In genomic region chr3:172591876-172592771, GRCh38 we compare ENCODE assay signal across 8 cellular contexts.
DNase-seq lines count a peak whose midpoint lies in the region; ATAC-seq, FAIRE-seq and TF ChIP-seq lines count a peak whose summit lies in the region.

No MANE protein-coding gene starts in this region.

- peak overlapping the region; percentile 95 for H3K27ac Mint-ChIP-seq in T-helper 17 cell
- H3K27ac Mint-ChIP-seq in activated naive CD8-positive, alpha-beta T cell treated with anti-CD3 and anti-CD28 coated beads, Interleukin-2, amount 50 U/mL, for 24 hours: peak overlapping the region; percentile 95

- H3K27me3 Mint-ChIP-seq in T-helper 17 cell: no peaks in the 10 kb centered on the region
- H3K27me3 Mint-ChIP-seq in activated naive CD8-positive, alpha-beta T cell treated with anti-CD3 and anti-CD28 coated beads, Interleukin-2, amount 50 U/mL, for 24 hours: peaks cover 6% of the 10 kb centered on the region

- H3K9ac ChIP-seq in kidney (ENCODE audit: low read length in 2 of 2): no peak overlapping the region

- H3K9me3 ChIP-seq in T-helper 17 cell (ENCODE audit: control insufficient read depth, low read length, poor library complexity, severe bottlenecking): no peaks in the 10 kb centered on the region
- H3K9me3 ChIP-seq in vagina: no peaks in the 10 kb centered on the region
- H3K9me3 ChIP-seq in kidney (ENCODE audit: control insufficient read depth in 1 of 2, low read length in 2 of 2): peaks cover 0 to 3% of the 10 kb centered on the region in 2 donors

- H3K27ac ChIP-seq in vagina (no peak overlapping the region), kidney (ENCODE audit: low read depth in 2 of 2, low read length in 2 of 2) (no peak overlapping the region)

- no peaks in the 10 kb centered on the region for H3K36me3 Mint-ChIP-seq in T-helper 17 cell (ENCODE audit: low read depth)
- H3K36me3 Mint-ChIP-seq in activated naive CD8-positive, alpha-beta T cell treated with anti-CD3 and anti-CD28 coated beads, Interleukin-2, amount 50 U/mL, for 24 hours (ENCODE audit: low read depth): peaks cover 25% of the 10 kb centered on the region

- H3K4me1 Mint-ChIP-seq in T-helper 17 cell: peaks cover 45% of the 10 kb centered on the region
- peaks cover 77% of the 10 kb centered on the region for H3K4me1 Mint-ChIP-seq in activated naive CD8-positive, alpha-beta T cell treated with anti-CD3 and anti-CD28 coated beads, Interleukin-2, amount 50 U/mL, for 24 hours

- H3K36me3 ChIP-seq in vagina: no peaks in the 10 kb centered on the region
- no peaks in the 10 kb centered on the region for H3K36me3 ChIP-seq in kidney (ENCODE audit: control insufficient read depth in 1 of 2, insufficient read depth in 2 of 2, low read length in 2 of 2)

- DNase-seq in T-helper 17 cell (peak; percentile 50 to 71 (median 69)), NCI-H128 (lab: John Stamatoyannopoulos, UW; ENCODE audit: unreplicated experiment) (no peak), vagina (ENCODE audit: extremely low spot score in 2 of 2) (no peak), kidney (no peak)
- peak; percentile 87 for DNase-seq in activated naive CD8-positive, alpha-beta T cell treated with anti-CD3 and anti-CD28 coated beads, Interleukin-2, amount 50 U/mL, for 24 hours
- peak; percentile 86 to 88 for DNase-seq in stimulated activated CD8-positive, alpha-beta memory T cell treated with anti-CD3 and anti-CD28 coated beads, Interleukin-15, amount 100 ng/mL, for 48 hours (ENCODE audit: low read depth in 2 of 2)

- ATAC-seq in GM18511 (IDR thresholded peaks at IDR 0.05; ENCODE audit: unreplicated experiment) (peak; percentile 89), HG02884 (IDR thresholded peaks at IDR 0.05; ENCODE audit: unreplicated experiment) (peak; percentile 85), T-helper 17 cell (peak; percentile 94)
- ATAC-seq in activated naive CD8-positive, alpha-beta T cell treated with anti-CD3 and anti-CD28 coated beads, Interleukin-2, amount 50 U/mL, for 24 hours: peak; percentile 94

- peaks cover 27% of the 10 kb centered on the region for H3K9me3 Mint-ChIP-seq in activated naive CD8-positive, alpha-beta T cell treated with anti-CD3 and anti-CD28 coated beads, Interleukin-2, amount 50 U/mL, for 24 hours

- TF ChIP-seq CTCF in vagina (IDR thresholded peaks at IDR 0.05): no peak
- no peak for TF ChIP-seq CTCF in kidney (IDR thresholded peaks at IDR 0.05; ENCODE audit: borderline replicate concordance, extremely low read depth, insufficient read depth)

- no peaks in the 10 kb centered on the region for H3K27me3 ChIP-seq in vagina

- H3K4me3 ChIP-seq in vagina (no peak overlapping the region), kidney (ENCODE audit: low read length in 2 of 2) (no peak overlapping the region)

- H3K4me1 ChIP-seq in vagina (peaks cover 12% of the 10 kb centered on the region), kidney (ENCODE audit: control insufficient read depth in 1 of 2, insufficient read depth in 1 of 2, low read depth in 1 of 2, low read length in 2 of 2) (peaks cover 9 to 20% of the 10 kb centered on the region in 2 donors)

- H3K4me3 Mint-ChIP-seq in T-helper 17 cell: peak overlapping the region; percentile 84
- peak overlapping the region; percentile 67 for H3K4me3 Mint-ChIP-seq in activated naive CD8-positive, alpha-beta T cell treated with anti-CD3 and anti-CD28 coated beads, Interleukin-2, amount 50 U/mL, for 24 hours

- TF ChIP-seq POLR2A in vagina (IDR thresholded peaks at IDR 0.05): no peak

- intact Hi-C loops in vagina (cut with DNase I) (loop anchor here (10.0 kb wide), 1 partner anchor 77 kb away; no protein-coding TSS in a partner anchor), kidney (cut with DNase I) (loop anchor here (10.0 kb wide), 1 partner anchor 97 kb away; no protein-coding TSS in a partner anchor)

- no peak for FAIRE-seq in kidney (lab: Jason Lieb, UNC)

Comparison
In these comparisons a context has a peak if more than half of its experiments do, and no peak if none do; other contexts are left out.
1. DNase-seq: peak in T-helper 17 cell (3 of 3), activated naive CD8-positive, alpha-beta T cell treated with anti-CD3 and anti-CD28 coated beads, Interleukin-2, amount 50 U/mL, for 24 hours (single experiment) and stimulated activated CD8-positive, alpha-beta memory T cell treated with anti-CD3 and anti-CD28 coated beads, Interleukin-15, amount 100 ng/mL, for 48 hours (2 of 2); none in NCI-H128 (single experiment), vagina (0 of 2) and kidney (single experiment).
2. Peak in every context shown above with its lines, with median percentiles within 50 percentile points of each other: ATAC-seq.